In the genomic region with DNA sequence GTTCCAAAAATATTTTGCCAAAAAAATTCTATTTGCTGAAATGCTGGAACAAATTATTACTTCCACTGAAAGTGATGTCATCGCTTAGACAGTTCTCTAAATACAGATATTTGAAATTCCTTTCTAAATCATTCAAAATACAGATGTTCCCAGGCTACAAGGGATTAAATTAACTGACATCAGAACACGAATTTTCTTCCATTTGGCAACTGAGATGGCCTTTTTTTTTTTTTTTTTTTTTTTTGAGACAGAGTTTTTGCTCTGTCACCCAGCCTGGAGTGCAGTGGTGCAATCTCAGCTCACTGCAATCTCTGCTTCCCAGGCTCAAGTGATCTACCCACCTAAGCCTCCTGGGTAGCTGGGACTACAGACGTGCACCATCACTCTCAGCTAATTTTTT, we compare ENCODE assay signal across 16 cellular contexts. TPM values are rescaled to one million over a fixed set of nuclear protein-coding genes. Genes with fewer than 3 reads are reported as not detected.
DNase-seq lines count a peak whose midpoint lies in the region; ATAC-seq and TF ChIP-seq lines count a peak whose summit lies in the region.
"Had no signal": no experiment of that assay in that cellular context is flagged by ENCODE, and none has a peak within 500 bp of the region (broad histone marks: within the 10 kb centered on the region; RNA-seq: fewer than 3 reads in every experiment).

No MANE protein-coding gene starts in this region.

- H3K36me3 ChIP-seq in esophagus muscularis mucosa (peaks cover 0 to 55% (median 15%) of the 10 kb centered on the region in 4 donors), mesenchymal stem cell (ENCODE audit: control insufficient read depth in 1 of 2, insufficient read depth in 2 of 2, low read depth in 1 of 2, low read length in 2 of 2) (peaks cover 7 to 49% of the 10 kb centered on the region in 2 experiments)
- peaks cover 11% of the 10 kb centered on the region for H3K36me3 ChIP-seq in effector memory CD4-positive, alpha-beta T cell (ENCODE audit: control insufficient read depth, insufficient read depth, low read length)

- no peaks in the 10 kb centered on the region for H3K27me3 ChIP-seq in esophagus muscularis mucosa
- H3K27me3 ChIP-seq in mesenchymal stem cell (ENCODE audit: control insufficient read depth in 1 of 2, insufficient read depth in 1 of 2, low read length in 2 of 2), result no peaks in the 10 kb centered on the region
- H3K27me3 ChIP-seq in effector memory CD4-positive, alpha-beta T cell (replicated peaks; ENCODE audit: control insufficient read depth, insufficient read depth, low read length, poor library complexity, severe bottlenecking), result no peaks in the 10 kb centered on the region
- H3K27me3 ChIP-seq: BLaER1 had no signal

- 57% methylated on average over 3 of the region's 3 CpGs for WGBS in esophagus muscularis mucosa
- WGBS in mesenchymal stem cell, result 70% methylated on average over 2 of the region's 3 CpGs

- ATAC-seq in GM21825 (IDR thresholded peaks at IDR 0.05; ENCODE audit: unreplicated experiment), result no peak

- H2BK5ac ChIP-seq in mesenchymal stem cell (ENCODE audit: low read depth, low read length, poor library complexity, severe bottlenecking), result no peak overlapping the region

- peak overlapping the region; percentile 73 for H3K9ac ChIP-seq in mesenchymal stem cell (ENCODE audit: low read length)
- H3K9ac ChIP-seq: BLaER1, parathyroid adenoma had no signal

- no peak for TF ChIP-seq EP300 in esophagus muscularis mucosa (IDR thresholded peaks at IDR 0.05)

- H3K18ac ChIP-seq in mesenchymal stem cell (ENCODE audit: low read depth in 1 of 2, low read length in 2 of 2), result no peak overlapping the region

- intact Hi-C loops in esophagus muscularis mucosa (cut with DNase I), result no loop called here

- no peak overlapping the region for H2AFZ ChIP-seq in mesenchymal stem cell (ENCODE audit: low read depth, low read length)
- H2AFZ ChIP-seq: parathyroid adenoma had no signal

- no peak overlapping the region for H3K4me2 ChIP-seq in mesenchymal stem cell (ENCODE audit: low read length, poor library complexity, severe bottlenecking)
- H3K4me2 ChIP-seq: BLaER1 had no signal

- H3K9me3 ChIP-seq in esophagus muscularis mucosa (no peaks in the 10 kb centered on the region), mesenchymal stem cell (ENCODE audit: control insufficient read depth, low read length) (no peaks in the 10 kb centered on the region)
- H3K9me3 ChIP-seq in effector memory CD4-positive, alpha-beta T cell (ENCODE audit: control insufficient read depth, low read length), result no peaks in the 10 kb centered on the region
- H3K9me3 ChIP-seq: BLaER1 had no signal

- H3K79me1 ChIP-seq in mesenchymal stem cell (replicated peaks; ENCODE audit: low read length, poor library complexity, severe bottlenecking), result peaks cover 5% of the 10 kb centered on the region

- H2BK120ac ChIP-seq in mesenchymal stem cell (ENCODE audit: low read depth, low read length), result no peak overlapping the region

- no peak overlapping the region for H4K91ac ChIP-seq in mesenchymal stem cell (ENCODE audit: low read length)

- no peak for TF ChIP-seq CTCF in esophagus muscularis mucosa (IDR thresholded peaks at IDR 0.05)

- H3K23ac ChIP-seq in mesenchymal stem cell (ENCODE audit: low read length in 2 of 2), result no peak overlapping the region

- no peak overlapping the region for H2BK15ac ChIP-seq in mesenchymal stem cell (ENCODE audit: low read depth, poor library complexity, severe bottlenecking)

- no peak for TF ChIP-seq POLR2A in esophagus muscularis mucosa (IDR thresholded peaks at IDR 0.05; ENCODE audit: low read depth)

- H4K8ac ChIP-seq in mesenchymal stem cell (ENCODE audit: low read length), result no peak overlapping the region

- no peak overlapping the region for H3K14ac ChIP-seq in mesenchymal stem cell (ENCODE audit: low read length in 2 of 2)

- H2BK12ac ChIP-seq in mesenchymal stem cell (ENCODE audit: low read length in 2 of 2), result no peak overlapping the region

- H3K4me1 ChIP-seq in esophagus muscularis mucosa, result peaks cover 0 to 19% (median 14%) of the 10 kb centered on the region in 4 donors
- H3K4me1 ChIP-seq in mesenchymal stem cell (ENCODE audit: control insufficient read depth, insufficient read depth, low read depth, low read length), result peaks cover 3% of the 10 kb centered on the region
- no peaks in the 10 kb centered on the region for H3K4me1 ChIP-seq in effector memory CD4-positive, alpha-beta T cell (ENCODE audit: control insufficient read depth, insufficient read depth, low read length, poor library complexity, severe bottlenecking)
- H3K4me1 ChIP-seq: BLaER1 had no signal

- DNase-seq in AG08396 (ENCODE audit: low spot score) (peak; percentile 36), LHCN-M2 (ENCODE audit: low read depth) (peak; percentile 83), esophagus muscularis mucosa (ENCODE audit: extremely low spot score) (no peak), mesenchymal stem cell (peak; percentile 41), AML-193 (lab: John Stamatoyannopoulos, UW) (no peak)
- DNase-seq in effector memory CD4-positive, alpha-beta T cell, result no peak
- no peak for DNase-seq in activated CD4-positive, CD25-positive, alpha-beta regulatory T cell (lab: John Stamatoyannopoulos, UW)
- DNase-seq: activated CD4-positive, alpha-beta T cell treated with anti-CD3 and anti-CD28 coated beads, Interleukin-2, amount 10 ng/mL, durations not matched to agents 24 days and 14 days; H9; NCI-H1048; NCI-H446 treated with DMSO at 0.1 percent for 48 hours; OCI-M1; T-helper 1 cell had no signal

- no peak overlapping the region for H2AK5ac ChIP-seq in mesenchymal stem cell (ENCODE audit: low read length, severe bottlenecking)

- H3K4me3 ChIP-seq in esophagus muscularis mucosa (no peak overlapping the region), mesenchymal stem cell (ENCODE audit: insufficient read depth in 1 of 2, low read depth in 1 of 2, low read length in 2 of 2) (no peak overlapping the region)
- H3K4me3 ChIP-seq in effector memory CD4-positive, alpha-beta T cell (ENCODE audit: insufficient read depth, low read depth, low read length, poor library complexity, severe bottlenecking), result no peak overlapping the region
- H3K4me3 ChIP-seq: BLaER1 had no signal

- H3K4ac ChIP-seq in mesenchymal stem cell (ENCODE audit: low read depth in 1 of 2, low read length in 2 of 2), result no peak overlapping the region

- H3K27ac ChIP-seq in esophagus muscularis mucosa (replicated peaks in 1 of 4) (peak overlapping the region in 3 of 4 donors; percentile 38 to 55 (median 48)), mesenchymal stem cell (ENCODE audit: low read length, poor library complexity, severe bottlenecking) (no peak overlapping the region)
- no peak overlapping the region for H3K27ac ChIP-seq in effector memory CD4-positive, alpha-beta T cell (ENCODE audit: insufficient read depth, low read length, poor library complexity, severe bottlenecking)
- H3K27ac ChIP-seq: BLaER1, parathyroid adenoma had no signal

RNA-seq across cellular contexts. Expression of gene P4HA1, which starts 57.0 kb away (rescaled TPM):
- total RNA-seq in LHCN-M2 (2014; rRNA removed), result 124 and 139 TPM in 2 replicates
- 53.4 TPM for polyA plus RNA-seq in LHCN-M2 (2012)
- 10 to 100 TPM; 16.7 to 25.0 (median 19.2) TPM for total RNA-seq in esophagus muscularis mucosa
- 162 TPM for polyA plus RNA-seq in mesenchymal stem cell (2013, experiment 1 of 2)
- 170 TPM for polyA plus RNA-seq in mesenchymal stem cell (2013, experiment 2 of 2)

Comparison
In these comparisons a context has a peak if more than half of its experiments do, and no peak if none do; other contexts are left out.
1. DNase-seq: peak in AG08396 (single experiment), LHCN-M2 (single experiment) and mesenchymal stem cell (single experiment); none in esophagus muscularis mucosa (single experiment), effector memory CD4-positive, alpha-beta T cell (0 of 3), activated CD4-positive, CD25-positive, alpha-beta regulatory T cell (0 of 4) and AML-193 (0 of 2).
2. H3K27ac ChIP-seq: peak in esophagus muscularis mucosa (3 of 4); none in mesenchymal stem cell (single experiment) and effector memory CD4-positive, alpha-beta T cell (single experiment).